ENCODE assay signal across 1 cellular context in the genomic region with DNA sequence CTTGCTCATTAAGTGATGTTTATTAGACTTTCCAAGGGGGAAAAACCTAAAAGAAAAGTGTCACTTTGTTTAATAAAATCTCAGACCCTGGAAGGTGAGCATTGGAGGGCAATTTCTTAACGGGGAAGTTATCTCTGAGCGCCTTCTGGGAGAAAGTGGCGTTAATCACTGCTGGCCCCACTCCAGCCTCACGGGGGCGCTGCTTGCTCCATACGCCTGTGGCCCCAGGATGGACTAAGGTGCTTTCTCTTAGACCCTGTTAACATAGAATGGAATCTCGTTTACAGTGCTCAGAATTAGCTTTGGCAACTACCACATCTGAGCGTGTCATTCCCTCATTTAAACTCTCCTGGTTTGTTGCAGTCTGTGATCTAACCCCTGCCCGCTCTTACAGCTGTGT.
TF ChIP-seq lines count a peak whose summit lies in the region.

No MANE protein-coding gene starts in this region.

TF ChIP-seq in K562, 482 proteins besides CTCF, POLR2A, EP300 and RAD21 (continued from another document):
- no peak for TF ChIP-seq SREBF2 (CRISPR knock-in tag; IDR thresholded peaks at IDR 0.05)
- no peak for TF ChIP-seq KDM2B (CRISPR knock-in tag; IDR thresholded peaks at IDR 0.05)
- no peak for TF ChIP-seq TEAD1 (CRISPR knock-in tag; IDR thresholded peaks at IDR 0.05)
- no peak for TF ChIP-seq EHMT2 (IDR thresholded peaks at IDR 0.05)
- no peak for TF ChIP-seq E2F3 (CRISPR knock-in tag; IDR thresholded peaks at IDR 0.05)
- TF ChIP-seq ZNF41 (CRISPR knock-in tag; conservative IDR thresholded peaks at IDR 0.05) = no peak
- no peak for TF ChIP-seq ILK (tag; IDR thresholded peaks at IDR 0.05; ENCODE audit: borderline replicate concordance, low read depth)
- TF ChIP-seq, protein P1, sequence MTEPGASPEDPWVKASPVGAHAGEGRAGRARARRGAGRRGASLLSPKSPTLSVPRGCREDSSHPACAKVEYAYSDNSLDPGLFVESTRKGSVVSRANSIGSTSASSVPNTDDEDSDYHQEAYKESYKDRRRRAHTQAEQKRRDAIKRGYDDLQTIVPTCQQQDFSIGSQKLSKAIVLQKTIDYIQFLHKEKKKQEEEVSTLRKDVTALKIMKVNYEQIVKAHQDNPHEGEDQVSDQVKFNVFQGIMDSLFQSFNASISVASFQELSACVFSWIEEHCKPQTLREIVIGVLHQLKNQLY (CRISPR knock-in tag; conservative IDR thresholded peaks at IDR 0.05) = no peak
